8 cellular contexts compared by ENCODE assay signal in the genomic region with DNA sequence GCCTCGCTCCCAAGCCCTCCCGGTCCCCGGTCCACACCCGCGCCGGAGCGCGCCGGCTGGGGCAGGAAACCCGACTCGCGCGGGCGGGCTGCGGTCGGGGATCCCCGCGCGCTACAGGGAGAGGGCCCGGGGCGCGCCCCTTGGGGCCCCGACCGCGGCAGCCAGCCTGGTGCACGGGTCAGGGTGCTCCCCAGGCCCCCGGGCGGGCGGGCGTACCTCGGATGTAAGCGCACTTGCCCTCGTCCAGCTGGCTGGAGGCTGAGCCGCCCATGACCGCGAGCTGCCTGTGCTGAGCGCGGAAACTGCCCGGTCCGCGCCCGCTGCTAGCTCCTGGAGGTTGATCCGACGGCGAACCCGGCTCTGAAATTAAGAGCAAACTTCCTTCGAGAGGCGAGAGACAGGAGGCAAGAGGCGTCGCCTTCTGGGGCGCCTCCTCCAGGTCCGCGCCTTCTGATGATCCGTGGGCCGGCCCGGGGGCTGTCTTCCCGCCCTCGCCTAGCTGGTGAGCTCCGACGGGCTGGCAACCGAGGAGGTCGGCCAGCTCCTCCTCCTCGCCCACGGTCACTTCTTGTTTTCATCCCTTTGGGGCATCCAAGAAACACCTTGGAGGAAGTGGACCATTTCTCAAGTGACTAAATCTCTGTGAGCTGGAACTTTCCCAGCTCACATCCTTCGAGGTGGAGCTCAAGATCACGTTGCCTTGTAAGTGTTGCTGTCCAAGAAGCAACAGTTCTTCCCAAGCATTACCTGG. TPM values are rescaled to one million over a fixed set of nuclear protein-coding genes. Genes with fewer than 3 reads are reported as not detected.
A peak's percentile ranks its signal among the peaks of the same experiment; 100 is the strongest.
DNase-seq lines count a peak whose midpoint lies in the region; ATAC-seq and TF ChIP-seq lines count a peak whose summit lies in the region.

A gene with protein sequence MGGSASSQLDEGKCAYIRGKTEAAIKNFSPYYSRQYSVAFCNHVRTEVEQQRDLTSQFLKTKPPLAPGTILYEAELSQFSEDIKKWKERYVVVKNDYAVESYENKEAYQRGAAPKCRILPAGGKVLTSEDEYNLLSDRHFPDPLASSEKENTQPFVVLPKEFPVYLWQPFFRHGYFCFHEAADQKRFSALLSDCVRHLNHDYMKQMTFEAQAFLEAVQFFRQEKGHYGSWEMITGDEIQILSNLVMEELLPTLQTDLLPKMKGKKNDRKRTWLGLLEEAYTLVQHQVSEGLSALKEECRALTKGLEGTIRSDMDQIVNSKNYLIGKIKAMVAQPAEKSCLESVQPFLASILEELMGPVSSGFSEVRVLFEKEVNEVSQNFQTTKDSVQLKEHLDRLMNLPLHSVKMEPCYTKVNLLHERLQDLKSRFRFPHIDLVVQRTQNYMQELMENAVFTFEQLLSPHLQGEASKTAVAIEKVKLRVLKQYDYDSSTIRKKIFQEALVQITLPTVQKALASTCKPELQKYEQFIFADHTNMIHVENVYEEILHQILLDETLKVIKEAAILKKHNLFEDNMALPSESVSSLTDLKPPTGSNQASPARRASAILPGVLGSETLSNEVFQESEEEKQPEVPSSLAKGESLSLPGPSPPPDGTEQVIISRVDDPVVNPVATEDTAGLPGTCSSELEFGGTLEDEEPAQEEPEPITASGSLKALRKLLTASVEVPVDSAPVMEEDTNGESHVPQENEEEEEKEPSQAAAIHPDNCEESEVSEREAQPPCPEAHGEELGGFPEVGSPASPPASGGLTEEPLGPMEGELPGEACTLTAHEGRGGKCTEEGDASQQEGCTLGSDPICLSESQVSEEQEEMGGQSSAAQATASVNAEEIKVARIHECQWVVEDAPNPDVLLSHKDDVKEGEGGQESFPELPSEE (minus strand): TSS at position 423 of the 751 bp plus-strand sequence. CDS start 152 bp downstream, at position 271.

- TF ChIP-seq EP300 in esophagus muscularis mucosa (IDR thresholded peaks at IDR 0.05), result no peak

- peak within 1 kb of the TSS; percentile 21 to 94 (median 82) for H3K27ac Mint-ChIP-seq in naive thymus-derived CD8-positive, alpha-beta T cell

- TF ChIP-seq POLR2A in esophagus muscularis mucosa (IDR thresholded peaks at IDR 0.05; ENCODE audit: low read depth), result peak; percentile 34

- H3K36me3 ChIP-seq in esophagus muscularis mucosa, result no peaks in the 10 kb centered on the region

- H3K27me3 ChIP-seq in esophagus muscularis mucosa, result no peaks in the 10 kb centered on the region

- peaks cover 9 to 36% (median 36%) of the 10 kb centered on the region in 4 donors for H3K4me1 ChIP-seq in esophagus muscularis mucosa

- POLR2A ChIA-PET in naive thymus-derived CD8-positive, alpha-beta T cell (lab: Charles Lee), result interaction anchor here (0.6 kb wide), 1 partner anchor 196 kb away, joined by 3 read pairs; no protein-coding TSS in a partner anchor

- H3K4me3 Mint-ChIP-seq in naive thymus-derived CD8-positive, alpha-beta T cell, result peak within 1 kb of the TSS; percentile 84 to 97 (median 92)

- peaks cover 11 to 42% (median 19%) of the 10 kb centered on the region in 4 donors for H3K4me1 Mint-ChIP-seq in naive thymus-derived CD8-positive, alpha-beta T cell

- intact Hi-C loops in esophagus muscularis mucosa (cut with DNase I), result loop anchor here (5.0 kb wide), 1 partner anchor 82 kb away; no protein-coding TSS in a partner anchor

- peaks cover 0 to 4% (median 0%) of the 10 kb centered on the region in 3 donors for H3K36me3 Mint-ChIP-seq in naive thymus-derived CD8-positive, alpha-beta T cell

- no peaks in the 10 kb centered on the region for H3K9me3 ChIP-seq in esophagus muscularis mucosa

- TF ChIP-seq CTCF in esophagus muscularis mucosa (IDR thresholded peaks at IDR 0.05), result no peak

- peak within 1 kb of the TSS; percentile 73 to 97 (median 93) for H3K4me3 ChIP-seq in esophagus muscularis mucosa

- ATAC-seq in GM18858 (IDR thresholded peaks at IDR 0.05; ENCODE audit: unreplicated experiment) (peak; percentile 43), HG03045 (IDR thresholded peaks at IDR 0.05; ENCODE audit: unreplicated experiment) (peak; percentile 60)
- peak; percentile 77 to 81 for ATAC-seq in naive thymus-derived CD8-positive, alpha-beta T cell

- DNase-seq in AG08396 (ENCODE audit: low spot score) (peak; percentile 66), NCI-H774 (lab: John Stamatoyannopoulos, UW) (peak; percentile 2), esophagus muscularis mucosa (ENCODE audit: extremely low spot score) (peak; percentile 95)
- DNase-seq in activated CD8-positive, alpha-beta memory T cell treated with anti-CD3 and anti-CD28 coated beads, Interleukin-2, amount 50 U/mL, for 24 hours (ENCODE audit: extremely low read depth), result peak; percentile 17
- DNase-seq in naive thymus-derived CD8-positive, alpha-beta T cell, result peak; percentile 7 to 63 (median 36)
- DNase-seq in stimulated activated naive CD4-positive, alpha-beta T cell (lab: John Stamatoyannopoulos, UW), result peak; percentile 5 to 38 (median 21)

- H3K27ac ChIP-seq in esophagus muscularis mucosa (replicated peaks in 1 of 4), result peak within 1 kb of the TSS; percentile 89 to 96 (median 95)

- WGBS in esophagus muscularis mucosa, result 3% methylated on average over 20 of the region's 66 CpGs

- peaks cover 13 to 34% (median 15%) of the 10 kb centered on the region in 5 donors for H3K27me3 Mint-ChIP-seq in naive thymus-derived CD8-positive, alpha-beta T cell

- H3K9me3 Mint-ChIP-seq in naive thymus-derived CD8-positive, alpha-beta T cell, result peaks cover 0 to 2% (median 0%) of the 10 kb centered on the region in 9 donors

RNA-seq across cellular contexts. Expression of the gene that starts here (rescaled TPM):
- total RNA-seq in esophagus muscularis mucosa, result 100 to 1,000 TPM; 493 to 813 (median 584) TPM
- 1 to 10 TPM; 1.4 to 1.6 TPM for total RNA-seq in naive thymus-derived CD8-positive, alpha-beta T cell
- polyA plus RNA-seq in naive thymus-derived CD8-positive, alpha-beta T cell, result 10 to 100 TPM in 1 of 3 donors, 1 to 10 TPM in 1, under 1 TPM in 1; 0.59 to 13.9 (median 1.1) TPM

Comparison
In these comparisons a context has a peak if more than half of its experiments do, and no peak if none do; other contexts are left out.
1. Peak in every context shown above with its lines: DNase-seq, ATAC-seq, H3K4me3 ChIP-seq and H3K27ac ChIP-seq.
2. RNA of the gene that starts here (total RNA-seq): 493 to 813 TPM in esophagus muscularis mucosa; 1.4 to 1.6 TPM in naive thymus-derived CD8-positive, alpha-beta T cell; every median in the first group is over 100 times any median in the second.
3. DNase-seq: peak in every context shown above with its lines; median percentile 95 in esophagus muscularis mucosa; 66 in AG08396; 36 in naive thymus-derived CD8-positive, alpha-beta T cell; 21 in stimulated activated naive CD4-positive, alpha-beta T cell; 17 in activated CD8-positive, alpha-beta memory T cell treated with anti-CD3 and anti-CD28 coated beads, Interleukin-2, amount 50 U/mL, for 24 hours; 2 in NCI-H774.